In genomic region chr1:94727846-94728715, GRCh38 we compare ENCODE assay signal across 1 cellular context.
TF ChIP-seq lines count a peak whose summit lies in the region.

No MANE protein-coding gene starts in this region.

TF ChIP-seq in GM23338, 12 proteins besides CTCF, POLR2A, EP300 and RAD21 (continued from another document):
- TF ChIP-seq, protein P1, sequence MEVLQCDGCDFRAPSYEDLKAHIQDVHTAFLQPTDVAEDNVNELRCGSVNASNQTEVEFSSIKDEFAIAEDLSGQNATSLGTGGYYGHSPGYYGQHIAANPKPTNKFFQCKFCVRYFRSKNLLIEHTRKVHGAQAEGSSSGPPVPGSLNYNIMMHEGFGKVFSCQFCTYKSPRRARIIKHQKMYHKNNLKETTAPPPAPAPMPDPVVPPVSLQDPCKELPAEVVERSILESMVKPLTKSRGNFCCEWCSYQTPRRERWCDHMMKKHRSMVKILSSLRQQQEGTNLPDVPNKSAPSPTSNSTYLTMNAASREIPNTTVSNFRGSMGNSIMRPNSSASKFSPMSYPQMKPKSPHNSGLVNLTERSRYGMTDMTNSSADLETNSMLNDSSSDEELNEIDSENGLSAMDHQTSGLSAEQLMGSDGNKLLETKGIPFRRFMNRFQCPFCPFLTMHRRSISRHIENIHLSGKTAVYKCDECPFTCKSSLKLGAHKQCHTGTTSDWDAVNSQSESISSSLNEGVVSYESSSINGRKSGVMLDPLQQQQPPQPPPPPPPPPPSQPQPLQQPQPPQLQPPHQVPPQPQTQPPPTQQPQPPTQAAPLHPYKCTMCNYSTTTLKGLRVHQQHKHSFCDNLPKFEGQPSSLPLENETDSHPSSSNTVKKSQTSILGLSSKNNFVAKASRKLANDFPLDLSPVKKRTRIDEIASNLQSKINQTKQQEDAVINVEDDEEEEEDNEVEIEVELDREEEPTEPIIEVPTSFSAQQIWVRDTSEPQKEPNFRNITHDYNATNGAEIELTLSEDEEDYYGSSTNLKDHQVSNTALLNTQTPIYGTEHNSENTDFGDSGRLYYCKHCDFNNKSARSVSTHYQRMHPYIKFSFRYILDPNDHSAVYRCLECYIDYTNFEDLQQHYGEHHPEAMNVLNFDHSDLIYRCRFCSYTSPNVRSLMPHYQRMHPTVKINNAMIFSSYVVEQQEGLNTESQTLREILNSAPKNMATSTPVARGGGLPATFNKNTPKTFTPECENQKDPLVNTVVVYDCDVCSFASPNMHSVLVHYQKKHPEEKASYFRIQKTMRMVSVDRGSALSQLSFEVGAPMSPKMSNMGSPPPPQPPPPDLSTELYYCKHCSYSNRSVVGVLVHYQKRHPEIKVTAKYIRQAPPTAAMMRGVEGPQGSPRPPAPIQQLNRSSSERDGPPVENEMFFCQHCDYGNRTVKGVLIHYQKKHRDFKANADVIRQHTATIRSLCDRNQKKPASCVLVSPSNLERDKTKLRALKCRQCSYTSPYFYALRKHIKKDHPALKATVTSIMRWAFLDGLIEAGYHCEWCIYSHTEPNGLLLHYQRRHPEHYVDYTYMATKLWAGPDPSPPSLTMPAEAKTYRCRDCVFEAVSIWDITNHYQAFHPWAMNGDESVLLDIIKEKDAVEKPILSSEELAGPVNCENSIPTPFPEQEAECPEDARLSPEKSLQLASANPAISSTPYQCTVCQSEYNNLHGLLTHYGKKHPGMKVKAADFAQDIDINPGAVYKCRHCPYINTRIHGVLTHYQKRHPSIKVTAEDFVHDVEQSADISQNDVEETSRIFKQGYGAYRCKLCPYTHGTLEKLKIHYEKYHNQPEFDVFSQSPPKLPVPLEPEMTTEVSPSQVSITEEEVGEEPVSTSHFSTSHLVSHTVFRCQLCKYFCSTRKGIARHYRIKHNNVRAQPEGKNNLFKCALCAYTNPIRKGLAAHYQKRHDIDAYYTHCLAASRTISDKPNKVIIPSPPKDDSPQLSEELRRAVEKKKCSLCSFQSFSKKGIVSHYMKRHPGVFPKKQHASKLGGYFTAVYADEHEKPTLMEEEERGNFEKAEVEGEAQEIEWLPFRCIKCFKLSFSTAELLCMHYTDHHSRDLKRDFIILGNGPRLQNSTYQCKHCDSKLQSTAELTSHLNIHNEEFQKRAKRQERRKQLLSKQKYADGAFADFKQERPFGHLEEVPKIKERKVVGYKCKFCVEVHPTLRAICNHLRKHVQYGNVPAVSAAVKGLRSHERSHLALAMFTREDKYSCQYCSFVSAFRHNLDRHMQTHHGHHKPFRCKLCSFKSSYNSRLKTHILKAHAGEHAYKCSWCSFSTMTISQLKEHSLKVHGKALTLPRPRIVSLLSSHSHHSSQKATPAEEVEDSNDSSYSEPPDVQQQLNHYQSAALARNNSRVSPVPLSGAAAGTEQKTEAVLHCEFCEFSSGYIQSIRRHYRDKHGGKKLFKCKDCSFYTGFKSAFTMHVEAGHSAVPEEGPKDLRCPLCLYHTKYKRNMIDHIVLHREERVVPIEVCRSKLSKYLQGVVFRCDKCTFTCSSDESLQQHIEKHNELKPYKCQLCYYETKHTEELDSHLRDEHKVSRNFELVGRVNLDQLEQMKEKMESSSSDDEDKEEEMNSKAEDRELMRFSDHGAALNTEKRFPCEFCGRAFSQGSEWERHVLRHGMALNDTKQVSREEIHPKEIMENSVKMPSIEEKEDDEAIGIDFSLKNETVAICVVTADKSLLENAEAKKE (CRISPR knock-in tag; IDR thresholded peaks at IDR 0.05), result no peak
- TF ChIP-seq POLR2AphosphoS5 (IDR thresholded peaks at IDR 0.05; ENCODE audit: low read depth) (no peak), CREB1 (CRISPR knock-in tag; IDR thresholded peaks at IDR 0.05; ENCODE audit: low read depth) (no peak), ZNF331 (CRISPR knock-in tag; IDR thresholded peaks at IDR 0.05; ENCODE audit: low read depth) (no peak), NANOG (IDR thresholded peaks at IDR 0.05; ENCODE audit: borderline replicate concordance) (no peak), EZH2 (IDR thresholded peaks at IDR 0.05; ENCODE audit: low read depth, unreplicated experiment) (no peak)
